ENCODE assay signal across 15 cellular contexts in the genomic region with DNA sequence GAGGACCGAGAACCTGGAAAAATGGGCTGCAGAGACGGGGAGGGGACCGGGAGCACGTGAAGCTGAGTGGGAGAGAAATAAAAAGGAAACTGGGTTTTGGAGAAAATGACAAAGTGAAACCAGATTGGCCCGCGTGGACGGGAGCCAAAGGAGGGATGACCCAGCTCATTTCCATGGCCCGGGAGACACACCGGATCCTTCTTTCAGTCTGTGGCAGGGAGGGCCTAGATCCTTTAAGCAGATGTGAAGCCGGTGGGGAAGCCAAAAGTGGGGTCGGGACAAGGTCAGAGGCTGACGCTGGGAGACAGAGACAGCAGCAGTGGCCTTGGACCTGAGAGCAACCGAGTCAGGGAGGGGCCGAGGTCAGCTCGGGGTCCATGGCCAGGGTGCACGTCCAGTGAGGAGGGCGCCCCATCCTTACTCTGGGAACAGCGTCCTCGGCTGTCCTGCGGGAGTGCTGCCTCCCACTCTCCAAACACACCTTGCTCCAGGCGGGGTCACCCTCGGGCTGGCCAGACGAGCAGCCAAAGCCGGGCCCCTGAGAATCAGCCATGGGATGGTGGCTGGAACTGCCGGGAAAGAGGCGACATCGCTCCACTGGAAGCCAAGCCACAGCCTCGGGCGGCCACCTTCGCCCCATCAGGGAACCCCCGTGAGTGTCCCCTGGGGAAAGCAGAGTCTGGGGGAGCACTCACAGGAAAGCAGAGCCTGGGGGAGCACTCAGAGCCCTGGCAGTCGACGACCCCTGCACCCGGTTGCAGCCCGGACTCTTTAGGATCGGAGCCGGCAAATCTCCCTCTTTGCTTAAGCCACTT. TPM values are rescaled to one million over a fixed set of nuclear protein-coding genes. Genes with fewer than 3 reads are reported as not detected.
DNase-seq lines count a peak whose midpoint lies in the region; ATAC-seq, FAIRE-seq and TF ChIP-seq lines count a peak whose summit lies in the region.
"Had no signal": no experiment of that assay in that cellular context is flagged by ENCODE, and none has a peak within 500 bp of the region (broad histone marks: within the 10 kb centered on the region; RNA-seq: fewer than 3 reads in every experiment).

No MANE protein-coding gene starts in this region.

- no peak overlapping the region for H3K4me3 Mint-ChIP-seq in neural progenitor cell
- H3K4me3 Mint-ChIP-seq: activated naive CD8-positive, alpha-beta T cell treated with anti-CD3 and anti-CD28 coated beads, Interleukin-2, amount 10 ng/mL, durations not matched to agents 7 days and 5 days had no signal

- intact Hi-C loops in pancreas (cut with DNase I): no loop called here

- H3K27ac ChIP-seq in pancreas: peak overlapping the region in 3 of 4 donors; percentile 33 to 44 (median 39)
- no peak overlapping the region for H3K27ac ChIP-seq in neural progenitor cell
- H3K27ac ChIP-seq: left lung, WERI-Rb-1 had no signal

- DNase-seq in AG09309 (ENCODE audit: low read depth): no peak
- peak; percentile 25 for DNase-seq in M059J (ENCODE audit: low read depth)
- peak; percentile 57 for DNase-seq in fibroblast of gingiva (ENCODE audit: low read depth)
- peak in 1 of 6 donors; percentile 28 for DNase-seq in pancreas
- DNase-seq in neural progenitor cell (ENCODE audit: low spot score): no peak
- DNase-seq in NCI-H345 (lab: John Stamatoyannopoulos, UW): no peak
- no peak for DNase-seq in GM13977 (ENCODE audit: low spot score)
- no peak for DNase-seq in activated T-cell treated with anti-CD3 and anti-CD28 coated beads, Interleukin-2, amount 50 U/mL, for 1 hour
- DNase-seq: activated naive CD8-positive, alpha-beta T cell treated with anti-CD3 and anti-CD28 coated beads, Interleukin-2, amount 10 ng/mL, durations not matched to agents 7 days and 5 days; left lung; WERI-Rb-1 had no signal

- no peaks in the 10 kb centered on the region for H3K27me3 ChIP-seq in pancreas
- no peaks in the 10 kb centered on the region for H3K27me3 ChIP-seq in neural progenitor cell

- H3K9me3 ChIP-seq in pancreas (no peaks in the 10 kb centered on the region), neural progenitor cell (ENCODE audit: low read depth) (no peaks in the 10 kb centered on the region)
- H3K9me3 ChIP-seq: left lung had no signal

- H3K4me1 ChIP-seq in pancreas (peaks cover 4 to 8% (median 8%) of the 10 kb centered on the region in 3 donors), neural progenitor cell (peaks cover 2% of the 10 kb centered on the region)
- H3K4me1 ChIP-seq: left lung had no signal

- no peak for FAIRE-seq in pancreas (lab: Jason Lieb, UNC)

- H3K9ac ChIP-seq in neural progenitor cell: no peak overlapping the region

- ATAC-seq in pancreas: peak in 1 of 4 donors; percentile 15
- ATAC-seq: left lung, SK-N-SH treated with all-trans-retinoic acid at 6 μM for 48 hours had no signal

- TF ChIP-seq CTCF in AG09309 (IDR thresholded peaks at IDR 0.05; ENCODE audit: control insufficient read depth, insufficient read depth, low read depth, low read length, missing control alignments) (no peak), pancreas (IDR thresholded peaks at IDR 0.05) (no peak), neural progenitor cell (IDR thresholded peaks at IDR 0.05) (no peak), GM13977 (IDR thresholded peaks at IDR 0.05; ENCODE audit: extremely low read depth, insufficient read depth, missing control alignments) (no peak)

- WGBS in pancreas, 2 donors: 82 to 84% methylated on average over 37 of the region's 37 CpGs

- peaks cover 9% of the 10 kb centered on the region for H3K27me3 Mint-ChIP-seq in neural progenitor cell (ENCODE audit: insufficient read depth, low read depth)
- H3K27me3 Mint-ChIP-seq: activated naive CD8-positive, alpha-beta T cell treated with anti-CD3 and anti-CD28 coated beads, Interleukin-2, amount 10 ng/mL, durations not matched to agents 7 days and 5 days had no signal

- H3K4me1 Mint-ChIP-seq in neural progenitor cell: peaks cover 1% of the 10 kb centered on the region

- no peak overlapping the region for H3K4me2 ChIP-seq in neural progenitor cell

- H3K9me3 Mint-ChIP-seq in neural progenitor cell: peaks cover 2% of the 10 kb centered on the region
- H3K9me3 Mint-ChIP-seq: activated naive CD8-positive, alpha-beta T cell treated with anti-CD3 and anti-CD28 coated beads, Interleukin-2, amount 10 ng/mL, durations not matched to agents 7 days and 5 days had no signal

- no peaks in the 10 kb centered on the region for H4K20me1 ChIP-seq in neural progenitor cell (ENCODE audit: low read depth)

- H2AFZ ChIP-seq in neural progenitor cell (replicated peaks): no peak overlapping the region

- H3K36me3 Mint-ChIP-seq in neural progenitor cell: no peaks in the 10 kb centered on the region
- H3K36me3 Mint-ChIP-seq: activated naive CD8-positive, alpha-beta T cell treated with anti-CD3 and anti-CD28 coated beads, Interleukin-2, amount 10 ng/mL, durations not matched to agents 7 days and 5 days had no signal

- in situ Hi-C loops in GM13977 (cut with MboI; ENCODE audit: low pct_unique_long_range_greater_than_20kb, low sequenced_read_pairs, unreplicated experiment): no loop called here

- H3K36me3 ChIP-seq in pancreas (no peaks in the 10 kb centered on the region), neural progenitor cell (no peaks in the 10 kb centered on the region)
- H3K36me3 ChIP-seq: left lung, WERI-Rb-1 had no signal

- no peaks in the 10 kb centered on the region for H3K79me2 ChIP-seq in neural progenitor cell (ENCODE audit: low read depth)

- H3K4me3 ChIP-seq in AG09309 (ENCODE audit: control insufficient read depth, low read depth, low read length) (peak overlapping the region; percentile 4), pancreas (no peak overlapping the region), neural progenitor cell (no peak overlapping the region)
- H3K4me3 ChIP-seq: left lung, skin epidermis had no signal

- no peak overlapping the region for H3K27ac Mint-ChIP-seq in neural progenitor cell
- H3K27ac Mint-ChIP-seq: activated naive CD8-positive, alpha-beta T cell treated with anti-CD3 and anti-CD28 coated beads, Interleukin-2, amount 10 ng/mL, durations not matched to agents 7 days and 5 days had no signal

- no peaks in the 10 kb centered on the region for H3F3A ChIP-seq in neural progenitor cell (ENCODE audit: low read depth)

RNA-seq across cellular contexts. Expression of gene CA5A, which starts 17.3 kb away (rescaled TPM):
- total RNA-seq in M059J (2014; rRNA removed; shearing (Covaris generic)): not detected in 2 replicates
- total RNA-seq in pancreas (not detected), neural progenitor cell (ENCODE audit: low replicate concordance) (not detected in 2 replicates)
- under 1 TPM; under 0.01 TPM for polyA plus RNA-seq in pancreas
- total RNA-seq: activated naive CD8-positive, alpha-beta T cell treated with anti-CD3 and anti-CD28 coated beads, Interleukin-2, amount 10 ng/mL, durations not matched to agents 7 days and 5 days had no signal
- polyA plus RNA-seq: AG04450, neural cell had no signal

RNA-seq across cellular contexts. Expression of gene BANP, which starts 32.2 kb away (rescaled TPM):
- 14.6 and 17.3 TPM in 2 replicates for total RNA-seq in M059J (2014; rRNA removed; shearing (Covaris generic))
- total RNA-seq in pancreas (10 to 100 TPM in 4 of 6 donors, 1 to 10 TPM in 2; 6.1 to 17.6 (median 12.8) TPM), neural progenitor cell (ENCODE audit: low replicate concordance) (29.0 and 30.4 TPM in 2 replicates)
- polyA plus RNA-seq in pancreas: 10 to 100 TPM; 14.6 to 17.8 TPM

RNA-seq across cellular contexts. Expression of gene SLC7A5, which starts 49.8 kb away (rescaled TPM):
- total RNA-seq in M059J (2014; rRNA removed; shearing (Covaris generic)): 22.1 and 41.7 TPM in 2 replicates
- total RNA-seq in pancreas (10 to 100 TPM in 1 of 6 donors, 1 to 10 TPM in 5; 1.1 to 54.7 (median 3.5) TPM), neural progenitor cell (ENCODE audit: low replicate concordance) (2.8 and 8.8 TPM in 2 replicates)
- polyA plus RNA-seq in pancreas: 1 to 10 TPM; 4.2 to 7.7 TPM

Comparison
In these comparisons a context has a peak if more than half of its experiments do, and no peak if none do; other contexts are left out.
1. DNase-seq: peak in M059J (single experiment) and fibroblast of gingiva (single experiment); none in AG09309 (single experiment), neural progenitor cell (single experiment), NCI-H345 (single experiment), GM13977 (single experiment) and activated T-cell treated with anti-CD3 and anti-CD28 coated beads, Interleukin-2, amount 50 U/mL, for 1 hour (single experiment).